In the genomic region with DNA sequence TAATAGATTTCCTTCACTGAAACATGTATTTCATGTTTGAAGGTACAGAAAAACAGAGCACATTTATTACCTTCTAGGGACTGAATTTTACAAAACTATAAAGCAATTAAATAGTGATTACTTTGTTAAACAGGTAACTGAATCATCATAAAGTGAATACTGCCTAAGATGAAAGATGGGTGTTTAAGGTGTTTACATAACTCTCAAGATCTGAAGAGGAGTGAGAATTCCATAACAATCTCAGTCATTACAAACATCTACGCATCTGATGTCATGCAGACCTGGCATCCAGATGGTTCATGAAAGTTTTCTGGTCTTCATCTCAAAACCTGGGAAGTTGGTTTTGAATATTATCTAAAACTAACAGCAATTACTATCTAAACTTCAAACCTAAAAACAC, we compare ENCODE assay signal across 19 cellular contexts.
A peak's percentile ranks its signal among the peaks of the same experiment; 100 is the strongest.
DNase-seq lines count a peak whose midpoint lies in the region; ATAC-seq, FAIRE-seq and TF ChIP-seq lines count a peak whose summit lies in the region.
"Had no signal": no experiment of that assay in that cellular context is flagged by ENCODE, and none has a peak within 500 bp of the region (broad histone marks: within the 10 kb centered on the region; RNA-seq: fewer than 3 reads in every experiment).

No MANE protein-coding gene starts in this region.

- no peak for ATAC-seq in stimulated activated effector memory CD8-positive, alpha-beta T cell treated with anti-CD3 and anti-CD28 coated beads, Interleukin-12 subunit alpha, Interleukin-12 subunit beta, amount 100 ng/mL, for 72 hours
- no peak for ATAC-seq in GM21786 (IDR thresholded peaks at IDR 0.05; ENCODE audit: unreplicated experiment)
- ATAC-seq: K562 had no signal

- TF ChIP-seq CTCF in HEK293 (tag by site-specific recombination; IDR thresholded peaks at IDR 0.05) (no peak), mesothelial cell of epicardium (IDR thresholded peaks at IDR 0.05; ENCODE audit: unreplicated experiment) (no peak)

- CTCF ChIA-PET in HEK293 (lab: Yijun Ruan, JAX) = interaction anchor here (1.2 kb wide), 1 partner anchor 342 kb away, joined by 3 read pairs; no protein-coding TSS in a partner anchor

- H3K27me3 Mint-ChIP-seq in mesothelial cell of epicardium (ENCODE audit: low read depth) = no peaks in the 10 kb centered on the region
- H3K27me3 Mint-ChIP-seq: CD4-positive, CD25-positive, alpha-beta regulatory T cell; CD8-positive, alpha-beta memory T cell had no signal

- FAIRE-seq in GM18507 (lab: Jason Lieb, UNC) (peak; percentile 51), colon (lab: Jason Lieb, UNC) (peak; percentile 43)
- FAIRE-seq: H1, K562 had no signal

- no peak overlapping the region for H3K4me3 ChIP-seq in HEK293 (ENCODE audit: low read depth, low read length)
- H3K4me3 ChIP-seq: K562 had no signal

- H3K27ac Mint-ChIP-seq in mesothelial cell of epicardium = peak overlapping the region; percentile 62
- no peak overlapping the region for H3K27ac Mint-ChIP-seq in stimulated activated effector memory CD8-positive, alpha-beta T cell treated with anti-CD3 and anti-CD28 coated beads, Interleukin-12 subunit alpha, Interleukin-12 subunit beta, amount 100 ng/mL, for 72 hours
- H3K27ac Mint-ChIP-seq: CD4-positive, CD25-positive, alpha-beta regulatory T cell; CD8-positive, alpha-beta memory T cell had no signal

- H3K4me1 Mint-ChIP-seq in mesothelial cell of epicardium = peaks cover 44% of the 10 kb centered on the region
- no peaks in the 10 kb centered on the region for H3K4me1 Mint-ChIP-seq in stimulated activated effector memory CD8-positive, alpha-beta T cell treated with anti-CD3 and anti-CD28 coated beads, Interleukin-12 subunit alpha, Interleukin-12 subunit beta, amount 100 ng/mL, for 72 hours
- H3K4me1 Mint-ChIP-seq: CD8-positive, alpha-beta memory T cell had no signal

- POLR2A ChIA-PET in HEK293 (lab: Yijun Ruan, JAX) = no interaction called here

- peaks cover 9% of the 10 kb centered on the region for H3K9me3 Mint-ChIP-seq in mesothelial cell of epicardium
- no peaks in the 10 kb centered on the region for H3K9me3 Mint-ChIP-seq in stimulated activated effector memory CD8-positive, alpha-beta T cell treated with anti-CD3 and anti-CD28 coated beads, Interleukin-12 subunit alpha, Interleukin-12 subunit beta, amount 100 ng/mL, for 72 hours
- H3K9me3 Mint-ChIP-seq: CD4-positive, CD25-positive, alpha-beta regulatory T cell; CD8-positive, alpha-beta memory T cell; H9 had no signal

- no peaks in the 10 kb centered on the region for H3K36me3 ChIP-seq in HEK293 (ENCODE audit: control insufficient read depth in 2 of 2, insufficient read depth in 1 of 2, low read length in 2 of 2)
- H3K36me3 ChIP-seq: BE2C had no signal

- no peaks in the 10 kb centered on the region for H3K4me1 ChIP-seq in HEK293 (ENCODE audit: control insufficient read depth, insufficient read depth, low read length)

- no peak for DNase-seq in GM18507 (ENCODE audit: extremely low spot score, insufficient read length, low read depth)
- DNase-seq in mesothelial cell of epicardium (ENCODE audit: low spot score in 2 of 2, unreplicated experiment in 2 of 2) = no peak
- no peak for DNase-seq in stimulated activated effector memory CD8-positive, alpha-beta T cell treated with anti-CD3 and anti-CD28 coated beads, Interleukin-12 subunit alpha, Interleukin-12 subunit beta, amount 100 ng/mL, for 72 hours (ENCODE audit: low spot score in 2 of 2)
- DNase-seq in RPMI8226 = no peak
- DNase-seq: BE2C; C1 segment of cervical spinal cord; CD4-positive, CD25-positive, alpha-beta regulatory T cell; CD8-positive, alpha-beta memory T cell; COR-L47; DMS 273 treated with DMSO at 0.1 percent for 48 hours; DMS79; GDM1; H9 had no signal

- H3K36me3 Mint-ChIP-seq in mesothelial cell of epicardium = peaks cover 13% of the 10 kb centered on the region
- no peaks in the 10 kb centered on the region for H3K36me3 Mint-ChIP-seq in stimulated activated effector memory CD8-positive, alpha-beta T cell treated with anti-CD3 and anti-CD28 coated beads, Interleukin-12 subunit alpha, Interleukin-12 subunit beta, amount 100 ng/mL, for 72 hours

- H3K27ac ChIP-seq in HEK293 (ENCODE audit: extremely low read depth, low read depth, low read length) = no peak overlapping the region
- H3K27ac ChIP-seq: HL-60 had no signal

- H3K9me3 ChIP-seq in HEK293 (ENCODE audit: control insufficient read depth, insufficient read depth, low read depth, low read length) = no peaks in the 10 kb centered on the region
- H3K9me3 ChIP-seq: BE2C had no signal

- H3K4me3 Mint-ChIP-seq in mesothelial cell of epicardium = no peak overlapping the region
- H3K4me3 Mint-ChIP-seq in stimulated activated effector memory CD8-positive, alpha-beta T cell treated with anti-CD3 and anti-CD28 coated beads, Interleukin-12 subunit alpha, Interleukin-12 subunit beta, amount 100 ng/mL, for 72 hours = no peak overlapping the region
- H3K4me3 Mint-ChIP-seq: CD4-positive, CD25-positive, alpha-beta regulatory T cell; CD8-positive, alpha-beta memory T cell; H9 had no signal

TF ChIP-seq in HEK293, 187 proteins besides CTCF, POLR2A, EP300 and RAD21:
- TF ChIP-seq, protein P1, sequence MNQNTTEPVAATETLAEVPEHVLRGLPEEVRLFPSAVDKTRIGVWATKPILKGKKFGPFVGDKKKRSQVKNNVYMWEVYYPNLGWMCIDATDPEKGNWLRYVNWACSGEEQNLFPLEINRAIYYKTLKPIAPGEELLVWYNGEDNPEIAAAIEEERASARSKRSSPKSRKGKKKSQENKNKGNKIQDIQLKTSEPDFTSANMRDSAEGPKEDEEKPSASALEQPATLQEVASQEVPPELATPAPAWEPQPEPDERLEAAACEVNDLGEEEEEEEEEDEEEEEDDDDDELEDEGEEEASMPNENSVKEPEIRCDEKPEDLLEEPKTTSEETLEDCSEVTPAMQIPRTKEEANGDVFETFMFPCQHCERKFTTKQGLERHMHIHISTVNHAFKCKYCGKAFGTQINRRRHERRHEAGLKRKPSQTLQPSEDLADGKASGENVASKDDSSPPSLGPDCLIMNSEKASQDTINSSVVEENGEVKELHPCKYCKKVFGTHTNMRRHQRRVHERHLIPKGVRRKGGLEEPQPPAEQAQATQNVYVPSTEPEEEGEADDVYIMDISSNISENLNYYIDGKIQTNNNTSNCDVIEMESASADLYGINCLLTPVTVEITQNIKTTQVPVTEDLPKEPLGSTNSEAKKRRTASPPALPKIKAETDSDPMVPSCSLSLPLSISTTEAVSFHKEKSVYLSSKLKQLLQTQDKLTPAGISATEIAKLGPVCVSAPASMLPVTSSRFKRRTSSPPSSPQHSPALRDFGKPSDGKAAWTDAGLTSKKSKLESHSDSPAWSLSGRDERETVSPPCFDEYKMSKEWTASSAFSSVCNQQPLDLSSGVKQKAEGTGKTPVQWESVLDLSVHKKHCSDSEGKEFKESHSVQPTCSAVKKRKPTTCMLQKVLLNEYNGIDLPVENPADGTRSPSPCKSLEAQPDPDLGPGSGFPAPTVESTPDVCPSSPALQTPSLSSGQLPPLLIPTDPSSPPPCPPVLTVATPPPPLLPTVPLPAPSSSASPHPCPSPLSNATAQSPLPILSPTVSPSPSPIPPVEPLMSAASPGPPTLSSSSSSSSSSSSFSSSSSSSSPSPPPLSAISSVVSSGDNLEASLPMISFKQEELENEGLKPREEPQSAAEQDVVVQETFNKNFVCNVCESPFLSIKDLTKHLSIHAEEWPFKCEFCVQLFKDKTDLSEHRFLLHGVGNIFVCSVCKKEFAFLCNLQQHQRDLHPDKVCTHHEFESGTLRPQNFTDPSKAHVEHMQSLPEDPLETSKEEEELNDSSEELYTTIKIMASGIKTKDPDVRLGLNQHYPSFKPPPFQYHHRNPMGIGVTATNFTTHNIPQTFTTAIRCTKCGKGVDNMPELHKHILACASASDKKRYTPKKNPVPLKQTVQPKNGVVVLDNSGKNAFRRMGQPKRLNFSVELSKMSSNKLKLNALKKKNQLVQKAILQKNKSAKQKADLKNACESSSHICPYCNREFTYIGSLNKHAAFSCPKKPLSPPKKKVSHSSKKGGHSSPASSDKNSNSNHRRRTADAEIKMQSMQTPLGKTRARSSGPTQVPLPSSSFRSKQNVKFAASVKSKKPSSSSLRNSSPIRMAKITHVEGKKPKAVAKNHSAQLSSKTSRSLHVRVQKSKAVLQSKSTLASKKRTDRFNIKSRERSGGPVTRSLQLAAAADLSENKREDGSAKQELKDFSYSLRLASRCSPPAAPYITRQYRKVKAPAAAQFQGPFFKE (tag by site-specific recombination; IDR thresholded peaks at IDR 0.05; ENCODE audit: borderline replicate concordance) = no peak
- TF ChIP-seq, protein P2, sequence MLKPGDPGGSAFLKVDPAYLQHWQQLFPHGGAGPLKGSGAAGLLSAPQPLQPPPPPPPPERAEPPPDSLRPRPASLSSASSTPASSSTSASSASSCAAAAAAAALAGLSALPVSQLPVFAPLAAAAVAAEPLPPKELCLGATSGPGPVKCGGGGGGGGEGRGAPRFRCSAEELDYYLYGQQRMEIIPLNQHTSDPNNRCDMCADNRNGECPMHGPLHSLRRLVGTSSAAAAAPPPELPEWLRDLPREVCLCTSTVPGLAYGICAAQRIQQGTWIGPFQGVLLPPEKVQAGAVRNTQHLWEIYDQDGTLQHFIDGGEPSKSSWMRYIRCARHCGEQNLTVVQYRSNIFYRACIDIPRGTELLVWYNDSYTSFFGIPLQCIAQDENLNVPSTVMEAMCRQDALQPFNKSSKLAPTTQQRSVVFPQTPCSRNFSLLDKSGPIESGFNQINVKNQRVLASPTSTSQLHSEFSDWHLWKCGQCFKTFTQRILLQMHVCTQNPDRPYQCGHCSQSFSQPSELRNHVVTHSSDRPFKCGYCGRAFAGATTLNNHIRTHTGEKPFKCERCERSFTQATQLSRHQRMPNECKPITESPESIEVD (tag by site-specific recombination; IDR thresholded peaks at IDR 0.05) = peak; percentile 65
- no peak for TF ChIP-seq ZNF654 (tag by site-specific recombination; IDR thresholded peaks at IDR 0.05; ENCODE audit: low read depth)
